In the genomic region with DNA sequence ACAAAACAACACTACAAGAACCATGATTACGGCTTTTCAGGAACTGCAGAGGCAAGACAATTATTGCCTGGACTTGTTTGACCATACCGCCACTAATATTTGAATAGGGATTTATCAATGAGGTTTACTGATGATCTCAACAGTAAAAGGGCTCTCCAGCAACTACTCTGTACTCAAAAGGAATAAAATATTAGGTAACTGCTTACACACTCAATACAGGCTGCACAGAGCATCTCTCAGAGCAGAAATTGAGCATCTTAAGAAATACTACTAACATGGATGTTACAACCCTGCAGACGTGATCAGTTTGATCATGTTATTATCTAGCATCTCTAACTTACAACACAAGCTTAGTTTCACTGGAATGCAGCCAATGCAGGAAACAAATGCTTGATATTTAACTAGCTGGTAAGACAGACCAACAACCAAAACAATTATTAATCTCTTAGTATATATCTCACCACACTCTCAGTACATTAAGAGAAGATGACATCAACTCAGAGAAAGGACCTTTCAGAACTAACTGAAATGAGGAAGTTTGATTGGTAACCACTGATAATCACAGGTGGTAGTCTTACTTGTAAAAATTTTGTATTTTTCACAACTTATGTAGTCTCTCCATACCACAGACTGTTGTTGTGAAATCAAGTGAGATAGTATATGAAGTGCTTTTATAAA, we compare ENCODE assay signal across 11 cellular contexts. TPM values are rescaled to one million over a fixed set of nuclear protein-coding genes. Genes with fewer than 3 reads are reported as not detected.
DNase-seq lines count a peak whose midpoint lies in the region; ATAC-seq, FAIRE-seq and TF ChIP-seq lines count a peak whose summit lies in the region.
"Had no signal": no experiment of that assay in that cellular context is flagged by ENCODE, and none has a peak within 500 bp of the region (broad histone marks: within the 10 kb centered on the region; RNA-seq: fewer than 3 reads in every experiment).

No MANE protein-coding gene starts in this region.

- H3K9ac ChIP-seq in GM12878 (ENCODE audit: control insufficient read depth, insufficient read depth, low read length): no peak overlapping the region
- H3K9ac ChIP-seq: BLaER1 had no signal

- no peak overlapping the region for H3K4me2 ChIP-seq in GM12878 (ENCODE audit: control insufficient read depth, insufficient read depth)
- H3K4me2 ChIP-seq: BLaER1 had no signal

- no peak for ATAC-seq in activated T-cell treated with anti-CD3 and anti-CD28 coated beads, Interleukin-2, amount 50 U/mL, for 72 hours (replicated peaks in 1 of 2)
- ATAC-seq in HG03196 (IDR thresholded peaks at IDR 0.05; ENCODE audit: unreplicated experiment) (peak; percentile 59), GM12878 (peak; percentile 88), Right ventricle myocardium superior (ENCODE audit: poor library complexity) (no peak)
- ATAC-seq in stimulated activated effector memory CD8-positive, alpha-beta T cell treated with anti-CD3 and anti-CD28 coated beads, Interleukin-12 subunit alpha, Interleukin-12 subunit beta, amount 100 ng/mL, for 72 hours: no peak

- H3K4me1 Mint-ChIP-seq in activated T-cell treated with anti-CD3 and anti-CD28 coated beads, Interleukin-2, amount 50 U/mL, for 24 hours (ENCODE audit: low read depth): peaks cover 66% of the 10 kb centered on the region
- H3K4me1 Mint-ChIP-seq in activated T-cell treated with anti-CD3 and anti-CD28 coated beads, Interleukin-2, amount 50 U/mL, for 72 hours (ENCODE audit: low read depth): peaks cover 68% of the 10 kb centered on the region
- peaks cover 59% of the 10 kb centered on the region for H3K4me1 Mint-ChIP-seq in stimulated activated effector memory CD8-positive, alpha-beta T cell treated with anti-CD3 and anti-CD28 coated beads, Interleukin-12 subunit alpha, Interleukin-12 subunit beta, amount 100 ng/mL, for 72 hours

- no peak for FAIRE-seq in GM12878 (lab: Jason Lieb, UNC)

- TF ChIP-seq POLR2A in GM12878 (IDR thresholded peaks at IDR 0.05; ENCODE audit: low read depth, low read length): no peak
- no peak for TF ChIP-seq POLR2A in transverse colon (IDR thresholded peaks at IDR 0.05)

- no peak overlapping the region for H2AFZ ChIP-seq in GM12878 (ENCODE audit: control insufficient read depth, low read depth, low read length)

- H3K9me3 ChIP-seq in GM12878 (replicated peaks; ENCODE audit: control insufficient read depth, insufficient read depth, low read length): no peaks in the 10 kb centered on the region
- H3K9me3 ChIP-seq in transverse colon: no peaks in the 10 kb centered on the region
- H3K9me3 ChIP-seq: BLaER1 had no signal

- WGBS in GM12878 (ENCODE audit: insufficient coverage, insufficient replicate concordance, low lambda C conversion rate, missing lambda C conversion rate): 95% methylated on average over 3 of the region's 3 CpGs
- 56 to 71% methylated on average over 2 to 3 of the region's 3 CpGs for WGBS in transverse colon (ENCODE audit: low coverage in 1 of 2), 2 donors

- H3K27ac ChIP-seq in GM12878 (ENCODE audit: control insufficient read depth, insufficient read depth): no peak overlapping the region
- H3K27ac ChIP-seq in substantia nigra (ENCODE audit: low read depth, low read length, poor library complexity, severe bottlenecking): no peak overlapping the region
- no peak overlapping the region for H3K27ac ChIP-seq in transverse colon
- H3K27ac ChIP-seq: BLaER1 had no signal

- H3K27ac Mint-ChIP-seq in activated T-cell treated with anti-CD3 and anti-CD28 coated beads, Interleukin-2, amount 50 U/mL, for 24 hours: peak overlapping the region; percentile 27
- H3K27ac Mint-ChIP-seq in activated T-cell treated with anti-CD3 and anti-CD28 coated beads, Interleukin-2, amount 50 U/mL, for 72 hours: no peak overlapping the region
- peak overlapping the region; percentile 29 for H3K27ac Mint-ChIP-seq in stimulated activated effector memory CD8-positive, alpha-beta T cell treated with anti-CD3 and anti-CD28 coated beads, Interleukin-12 subunit alpha, Interleukin-12 subunit beta, amount 100 ng/mL, for 72 hours

- H3K79me2 ChIP-seq in GM12878 (ENCODE audit: control insufficient read depth, insufficient read depth, low read length): peaks cover 89% of the 10 kb centered on the region

- RAD21 ChIA-PET in GM12878 (lab: Charles Lee; ENCODE audit: unreplicated experiment): interaction anchor here (0.7 to 1.2 kb wide), 2 partner anchors 10 to 52 kb away, joined by 3 read pairs; no protein-coding TSS in a partner anchor

- no peaks in the 10 kb centered on the region; a peak in 2 of 4 replicates for H3K36me3 ChIP-seq in GM12878 (ENCODE audit: control insufficient read depth in 2 of 2, insufficient read depth in 2 of 2, low read length in 1 of 2)
- H3K36me3 ChIP-seq in transverse colon: no peaks in the 10 kb centered on the region

- SMC1A ChIA-PET in GM12878 (lab: Charles Lee; ENCODE audit: uncharacterized antibody, unreplicated experiment): interaction anchor here (0.7 to 2.1 kb wide), 9 partner anchors 10 to 410 kb away, joined by 3 to 10 read pairs (median 3); no protein-coding TSS in a partner anchor

- H4K20me1 ChIP-seq in GM12878 (ENCODE audit: control insufficient read depth, insufficient read depth): peaks cover 7% of the 10 kb centered on the region

- TF ChIP-seq EP300 in GM12878 (IDR thresholded peaks at IDR 0.05; ENCODE audit: borderline replicate concordance in 1 of 2, control insufficient read depth in 1 of 2, low read depth in 2 of 2, low read length in 2 of 2): peak in 1 of 2 experiments; percentile 53; a peak in 1 of 4 replicates
- no peak for TF ChIP-seq EP300 in transverse colon (IDR thresholded peaks at IDR 0.05; ENCODE audit: low read depth)

- TF ChIP-seq RAD21 in GM12878 (IDR thresholded peaks at IDR 0.05; ENCODE audit: insufficient read depth, low read depth, low read length): no peak

- no peaks in the 10 kb centered on the region for H3K27me3 Mint-ChIP-seq in activated T-cell treated with anti-CD3 and anti-CD28 coated beads, Interleukin-2, amount 50 U/mL, for 24 hours
- no peaks in the 10 kb centered on the region for H3K27me3 Mint-ChIP-seq in activated T-cell treated with anti-CD3 and anti-CD28 coated beads, Interleukin-2, amount 50 U/mL, for 72 hours (ENCODE audit: low read depth)

- CTCF ChIA-PET in GM12878 (lab: Yijun Ruan, JAX): interaction anchor here (0.7 to 1.3 kb wide), 3 partner anchors 11 to 1313 kb away, joined by 3 read pairs; no protein-coding TSS in a partner anchor

- no peak overlapping the region for H3K4me3 Mint-ChIP-seq in activated T-cell treated with anti-CD3 and anti-CD28 coated beads, Interleukin-2, amount 50 U/mL, for 24 hours
- peak overlapping the region in 1 of 2 donors; percentile 15 for H3K4me3 Mint-ChIP-seq in activated T-cell treated with anti-CD3 and anti-CD28 coated beads, Interleukin-2, amount 50 U/mL, for 72 hours
- no peak overlapping the region for H3K4me3 Mint-ChIP-seq in stimulated activated effector memory CD8-positive, alpha-beta T cell treated with anti-CD3 and anti-CD28 coated beads, Interleukin-12 subunit alpha, Interleukin-12 subunit beta, amount 100 ng/mL, for 72 hours

- no peaks in the 10 kb centered on the region for H3K27me3 ChIP-seq in GM12878 (replicated peaks in 1 of 2; ENCODE audit: control insufficient read depth in 2 of 2, insufficient read depth in 2 of 2, low read length in 1 of 2)
- H3K27me3 ChIP-seq in transverse colon: no peaks in the 10 kb centered on the region
- H3K27me3 ChIP-seq: BLaER1 had no signal

- POLR2A ChIA-PET in GM12878 (lab: Charles Lee): interaction anchor here (1.8 kb wide), 1 partner anchor 15 kb away, joined by 5 read pairs; no protein-coding TSS in a partner anchor

- H3K4me3 ChIP-seq in GM12878 (no peak overlapping the region), transverse colon (no peak overlapping the region)
- H3K4me3 ChIP-seq: BLaER1 had no signal

- intact Hi-C loops in GM12878 (cut with micrococcal nuclease; ENCODE audit: unreplicated experiment): loop anchor here (5.0 kb wide), 1 partner anchor 49 kb away; no protein-coding TSS in a partner anchor
- intact Hi-C loops in Right ventricle myocardium superior (cut with DNase I): no loop called here
- intact Hi-C loops in transverse colon (cut with DNase I; ENCODE audit: low total_unique reads): no loop called here

- no peaks in the 10 kb centered on the region for H3K9me3 Mint-ChIP-seq in activated T-cell treated with anti-CD3 and anti-CD28 coated beads, Interleukin-2, amount 50 U/mL, for 24 hours
- no peaks in the 10 kb centered on the region for H3K9me3 Mint-ChIP-seq in activated T-cell treated with anti-CD3 and anti-CD28 coated beads, Interleukin-2, amount 50 U/mL, for 72 hours
- no peaks in the 10 kb centered on the region for H3K9me3 Mint-ChIP-seq in stimulated activated effector memory CD8-positive, alpha-beta T cell treated with anti-CD3 and anti-CD28 coated beads, Interleukin-12 subunit alpha, Interleukin-12 subunit beta, amount 100 ng/mL, for 72 hours

- peaks cover 24% of the 10 kb centered on the region for H3K4me1 ChIP-seq in GM12878 (ENCODE audit: control insufficient read depth, insufficient read depth, low read length)
- H3K4me1 ChIP-seq in transverse colon: peaks cover 13 to 60% (median 41%) of the 10 kb centered on the region in 4 donors

- TF ChIP-seq CTCF in GM12878 (IDR thresholded peaks at IDR 0.05 in 2 of 3, conservative IDR thresholded peaks at IDR 0.05 in 1 of 3; ENCODE audit: control insufficient read depth in 2 of 3, extremely low read depth in 1 of 3, insufficient read depth in 1 of 3, low read depth in 3 of 3, low read length in 3 of 3) (no peak), transverse colon (IDR thresholded peaks at IDR 0.05) (no peak)

- peaks cover 50% of the 10 kb centered on the region for H3K36me3 Mint-ChIP-seq in activated T-cell treated with anti-CD3 and anti-CD28 coated beads, Interleukin-2, amount 50 U/mL, for 24 hours (ENCODE audit: low read depth)
- peaks cover 0 to 8% of the 10 kb centered on the region in 2 donors for H3K36me3 Mint-ChIP-seq in activated T-cell treated with anti-CD3 and anti-CD28 coated beads, Interleukin-2, amount 50 U/mL, for 72 hours (ENCODE audit: insufficient read depth in 2 of 2)
- H3K36me3 Mint-ChIP-seq in stimulated activated effector memory CD8-positive, alpha-beta T cell treated with anti-CD3 and anti-CD28 coated beads, Interleukin-12 subunit alpha, Interleukin-12 subunit beta, amount 100 ng/mL, for 72 hours: peaks cover 55% of the 10 kb centered on the region

- BruUV-seq in GM12878 (replicated peaks; lab: Mats Ljungman, UMichigan): no TSS peak

- in situ Hi-C loops in GM12878 (cut with MboI) (no loop called here), transverse colon (cut with MboI; ENCODE audit: low pct_ligation_motif_present in 1 of 4, low pct_unique_long_range_greater_than_20kb in 1 of 4, low sequenced_read_pairs in 3 of 4) (no loop called here)

- no peak for DNase-seq in activated T-cell treated with anti-CD3 and anti-CD28 coated beads, Interleukin-2, amount 50 U/mL, for 24 hours
- no peak for DNase-seq in activated T-cell treated with anti-CD3 and anti-CD28 coated beads, Interleukin-2, amount 50 U/mL, for 72 hours
- DNase-seq in GM12878 (ENCODE audit: low read depth, low spot score) (no peak), Right ventricle myocardium superior (no peak), substantia nigra (lab: John Stamatoyannopoulos, UW) (no peak), transverse colon (no peak)
- no peak for DNase-seq in stimulated activated effector memory CD8-positive, alpha-beta T cell treated with anti-CD3 and anti-CD28 coated beads, Interleukin-12 subunit alpha, Interleukin-12 subunit beta, amount 100 ng/mL, for 72 hours (ENCODE audit: low spot score in 2 of 2)
- DNase-seq: aorta, nucleus accumbens had no signal

RNA-seq across cellular contexts. Expression of a gene that starts 52.2 kb away (rescaled TPM):
- total RNA-seq in activated T-cell treated with anti-CD3 and anti-CD28 coated beads, Interleukin-2, amount 50 U/mL, for 72 hours: 100 to 1,000 TPM; 100 to 104 TPM
- total RNA-seq in GM12878 (2013; cell fraction: nucleolus; rRNA removed): 230 and 238 TPM in 2 replicates
- total RNA-seq in GM12878 (2014; rRNA removed): 43.2 and 43.9 TPM in 2 replicates
- 41.5 and 42.2 TPM in 2 replicates for total RNA-seq in GM12878 (2014; rRNA removed; fragmentation: Illumina TruSeq; extraction: Trizol)
- total RNA-seq in GM12878 (2021): 67.6 and 75.3 TPM in 2 replicates
- 18.6 TPM for polyA plus RNA-seq in GM12878 (2011; ENCODE audit: low read depth)
- 41.4 and 52.4 TPM in 2 replicates for polyA plus RNA-seq in GM12878 (2011; rRNA removed)
- polyA plus RNA-seq in GM12878 (2011; cell fraction: cytosol; rRNA removed): 78.5 and 91.3 TPM in 2 replicates
- 75.1 and 85.8 TPM in 2 replicates for polyA plus RNA-seq in GM12878 (2011; cell fraction: nucleus; rRNA removed)
- polyA plus RNA-seq in GM12878 (2012): 28.9 and 39.0 TPM in 2 replicates
- polyA plus RNA-seq in GM12878 (2014; fragmentation: Illumina TruSeq; extraction: Trizol): 39.2 and 43.5 TPM in 2 replicates
- 10 to 100 TPM; 21.4 to 27.4 TPM for polyA plus RNA-seq in GM12878 (2014; fragmentation: Nextera tagmentation; extraction: Ambion mirVana)
- 41.0 and 44.1 TPM in 2 replicates for polyA plus RNA-seq in GM12878 (2014; rRNA removed)
- polyA plus RNA-seq in GM12878 (2016; fragmentation: Nextera tagmentation; extraction: Ambion mirVana): 10 to 100 TPM; 43.4 to 47.7 TPM
- polyA minus RNA-seq in GM12878 (2011; rRNA and poly(A)+ RNA removed): 200 and 344 TPM in 2 replicates
- 38.2 and 53.0 TPM in 2 replicates for polyA minus RNA-seq in GM12878 (2011; cell fraction: cytosol; rRNA and poly(A)+ RNA removed)
- 83.1 and 154 TPM in 2 replicates for polyA minus RNA-seq in GM12878 (2011; cell fraction: nucleus; rRNA and poly(A)+ RNA removed)
- total RNA-seq in Right ventricle myocardium superior: 66.1 TPM
- total RNA-seq in transverse colon: 100 to 1,000 TPM in 1 of 4 donors, 10 to 100 TPM in 3; 73.6 to 201 (median 78.5) TPM

Comparison
In these comparisons a context has a peak if more than half of its experiments do, and no peak if none do; other contexts are left out.
1. ATAC-seq: peak in HG03196 (single experiment) and GM12878 (single experiment); none in activated T-cell treated with anti-CD3 and anti-CD28 coated beads, Interleukin-2, amount 50 U/mL, for 72 hours (0 of 2), stimulated activated effector memory CD8-positive, alpha-beta T cell treated with anti-CD3 and anti-CD28 coated beads, Interleukin-12 subunit alpha, Interleukin-12 subunit beta, amount 100 ng/mL, for 72 hours (single experiment) and Right ventricle myocardium superior (single experiment).